In the genomic region with DNA sequence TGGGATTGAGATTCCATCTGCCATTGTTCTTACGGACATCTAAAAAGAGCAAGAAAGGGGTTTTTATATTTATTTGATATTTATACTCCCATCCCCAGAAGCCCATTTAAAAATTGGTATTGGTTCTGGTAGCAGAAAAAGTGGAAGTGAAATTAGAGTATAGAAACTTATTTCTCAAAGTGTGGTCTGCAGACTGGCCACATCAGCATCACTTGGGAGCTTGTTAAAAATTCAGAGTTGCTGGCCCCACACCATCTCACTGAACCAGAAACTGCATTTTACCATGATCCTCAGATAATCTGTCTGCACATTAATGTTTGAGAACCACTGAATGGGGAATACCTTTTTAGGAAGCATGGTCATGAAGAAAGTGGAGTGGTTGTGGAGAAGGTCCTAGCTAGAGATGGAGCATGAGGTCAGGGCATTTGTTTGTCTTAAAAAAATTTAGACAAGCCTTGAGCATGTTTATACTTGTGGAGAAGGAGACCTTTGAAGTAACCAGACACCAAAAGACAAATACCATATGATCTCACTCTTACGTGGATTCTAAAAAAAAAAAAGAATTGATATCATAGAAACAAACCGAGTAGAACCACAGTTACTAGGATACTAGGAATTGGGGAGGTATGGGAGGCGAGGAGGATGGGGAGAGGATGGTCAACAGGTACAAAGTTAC, we compare ENCODE assay signal across 13 cellular contexts.
A peak's percentile ranks its signal among the peaks of the same experiment; 100 is the strongest.
DNase-seq lines count a peak whose midpoint lies in the region; ATAC-seq and TF ChIP-seq lines count a peak whose summit lies in the region.
"Had no signal": no experiment of that assay in that cellular context is flagged by ENCODE, and none has a peak within 500 bp of the region (broad histone marks: within the 10 kb centered on the region; RNA-seq: fewer than 3 reads in every experiment).

No MANE protein-coding gene starts in this region.

- WGBS in lower leg skin, 2 donors, result 74 to 78% methylated on average over 4 of the region's 4 CpGs

- ATAC-seq in GM18909 (IDR thresholded peaks at IDR 0.05; ENCODE audit: poor library complexity, unreplicated experiment) (peak; percentile 89), GM21529 (IDR thresholded peaks at IDR 0.05; ENCODE audit: unreplicated experiment) (peak; percentile 57), HG03103 (IDR thresholded peaks at IDR 0.05; ENCODE audit: low read depth, unreplicated experiment) (peak; percentile 81)
- ATAC-seq: CD8-positive, alpha-beta T cell; T-cell had no signal

- H3K4me3 ChIP-seq in epithelial cell of esophagus (ENCODE audit: low read length) (no peak overlapping the region), lower leg skin (ENCODE audit: low read depth, poor library complexity, severe bottlenecking) (no peak overlapping the region), uterus (no peak overlapping the region)
- H3K4me3 ChIP-seq: testis had no signal

- TF ChIP-seq CTCF in epithelial cell of esophagus (IDR thresholded peaks at IDR 0.05; ENCODE audit: insufficient read depth, low read depth, low read length, missing control alignments) (no peak), lower leg skin (IDR thresholded peaks at IDR 0.05) (no peak), uterus (IDR thresholded peaks at IDR 0.05) (no peak)

- H3K27me3 ChIP-seq in uterus, result no peaks in the 10 kb centered on the region
- H3K27me3 ChIP-seq: testis had no signal

- no peak overlapping the region for H3K27ac ChIP-seq in uterus
- H3K27ac ChIP-seq: HL-60, testis had no signal

- DNase-seq in epithelial cell of esophagus (ENCODE audit: low read depth) (peak; percentile 7), lower leg skin (ENCODE audit: low spot score in 2 of 2) (no peak), HPDE6-E6E7 (ENCODE audit: extremely low spot score) (no peak), uterus (no peak)
- DNase-seq: activated CD4-positive, alpha-beta T cell treated with anti-CD3 and anti-CD28 coated beads for 4 hours; CD8-positive, alpha-beta T cell; mesendoderm; T-cell; testis had no signal

- H3K4me1 ChIP-seq in uterus, result no peaks in the 10 kb centered on the region
- H3K4me1 ChIP-seq: testis had no signal

- no peaks in the 10 kb centered on the region for H3K9me3 ChIP-seq in uterus
- H3K9me3 ChIP-seq: testis had no signal

- intact Hi-C loops in lower leg skin (cut with DNase I; ENCODE audit: low total_unique reads) (no loop called here), uterus (cut with DNase I; ENCODE audit: low total_unique reads) (no loop called here)

- no peak for TF ChIP-seq POLR2A in lower leg skin (IDR thresholded peaks at IDR 0.05)
- no peak for TF ChIP-seq POLR2A in uterus (IDR thresholded peaks at IDR 0.05)

- H3K36me3 ChIP-seq in uterus, result no peaks in the 10 kb centered on the region
